Comparison of ENCODE assay signal across 1 cellular context in the genomic region with DNA sequence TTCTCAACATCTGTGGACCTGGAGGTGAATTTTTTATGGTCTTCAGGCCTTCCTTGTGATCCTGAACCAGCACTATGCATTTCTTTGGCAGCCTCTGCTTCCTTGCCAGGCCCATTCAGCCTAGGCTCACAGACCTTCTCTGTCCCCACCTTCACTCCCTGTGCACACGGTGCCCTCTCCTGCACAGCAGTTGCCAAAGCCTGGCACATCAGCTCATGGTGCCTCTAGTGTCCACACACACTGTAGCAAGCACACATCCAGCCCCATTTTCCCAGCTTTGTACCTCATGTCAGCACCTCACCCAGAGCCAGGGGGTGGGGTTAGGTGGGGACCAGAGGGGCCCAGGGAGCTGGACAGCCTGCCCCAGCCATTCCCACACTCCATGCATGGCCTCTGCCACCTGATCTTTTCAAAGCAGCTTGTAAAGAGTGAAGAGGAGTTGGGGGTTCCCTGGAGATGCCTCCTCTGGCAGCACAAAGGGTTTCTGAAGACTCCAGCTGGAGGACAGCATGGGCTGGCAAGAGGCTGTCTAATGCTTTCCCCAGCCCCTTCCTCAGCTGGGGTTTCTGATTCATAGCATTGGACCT.
TF ChIP-seq lines count a peak whose summit lies in the region.

No MANE protein-coding gene starts in this region.

TF ChIP-seq in liver, 16 proteins besides CTCF, POLR2A, EP300 and RAD21 (continued from another document):
- TF ChIP-seq, protein P1, sequence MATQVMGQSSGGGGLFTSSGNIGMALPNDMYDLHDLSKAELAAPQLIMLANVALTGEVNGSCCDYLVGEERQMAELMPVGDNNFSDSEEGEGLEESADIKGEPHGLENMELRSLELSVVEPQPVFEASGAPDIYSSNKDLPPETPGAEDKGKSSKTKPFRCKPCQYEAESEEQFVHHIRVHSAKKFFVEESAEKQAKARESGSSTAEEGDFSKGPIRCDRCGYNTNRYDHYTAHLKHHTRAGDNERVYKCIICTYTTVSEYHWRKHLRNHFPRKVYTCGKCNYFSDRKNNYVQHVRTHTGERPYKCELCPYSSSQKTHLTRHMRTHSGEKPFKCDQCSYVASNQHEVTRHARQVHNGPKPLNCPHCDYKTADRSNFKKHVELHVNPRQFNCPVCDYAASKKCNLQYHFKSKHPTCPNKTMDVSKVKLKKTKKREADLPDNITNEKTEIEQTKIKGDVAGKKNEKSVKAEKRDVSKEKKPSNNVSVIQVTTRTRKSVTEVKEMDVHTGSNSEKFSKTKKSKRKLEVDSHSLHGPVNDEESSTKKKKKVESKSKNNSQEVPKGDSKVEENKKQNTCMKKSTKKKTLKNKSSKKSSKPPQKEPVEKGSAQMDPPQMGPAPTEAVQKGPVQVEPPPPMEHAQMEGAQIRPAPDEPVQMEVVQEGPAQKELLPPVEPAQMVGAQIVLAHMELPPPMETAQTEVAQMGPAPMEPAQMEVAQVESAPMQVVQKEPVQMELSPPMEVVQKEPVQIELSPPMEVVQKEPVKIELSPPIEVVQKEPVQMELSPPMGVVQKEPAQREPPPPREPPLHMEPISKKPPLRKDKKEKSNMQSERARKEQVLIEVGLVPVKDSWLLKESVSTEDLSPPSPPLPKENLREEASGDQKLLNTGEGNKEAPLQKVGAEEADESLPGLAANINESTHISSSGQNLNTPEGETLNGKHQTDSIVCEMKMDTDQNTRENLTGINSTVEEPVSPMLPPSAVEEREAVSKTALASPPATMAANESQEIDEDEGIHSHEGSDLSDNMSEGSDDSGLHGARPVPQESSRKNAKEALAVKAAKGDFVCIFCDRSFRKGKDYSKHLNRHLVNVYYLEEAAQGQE (IDR thresholded peaks at IDR 0.05), result no peak
- no peak for TF ChIP-seq EGR1 (IDR thresholded peaks at IDR 0.05; ENCODE audit: low read depth in 2 of 2)
- no peak for TF ChIP-seq NR2F2 (IDR thresholded peaks at IDR 0.05)
- TF ChIP-seq HNF4G (IDR thresholded peaks at IDR 0.05), result no peak
- TF ChIP-seq HNF4A (conservative IDR thresholded peaks at IDR 0.05), result no peak
